1 cellular context compared by ENCODE assay signal in the genomic region with DNA sequence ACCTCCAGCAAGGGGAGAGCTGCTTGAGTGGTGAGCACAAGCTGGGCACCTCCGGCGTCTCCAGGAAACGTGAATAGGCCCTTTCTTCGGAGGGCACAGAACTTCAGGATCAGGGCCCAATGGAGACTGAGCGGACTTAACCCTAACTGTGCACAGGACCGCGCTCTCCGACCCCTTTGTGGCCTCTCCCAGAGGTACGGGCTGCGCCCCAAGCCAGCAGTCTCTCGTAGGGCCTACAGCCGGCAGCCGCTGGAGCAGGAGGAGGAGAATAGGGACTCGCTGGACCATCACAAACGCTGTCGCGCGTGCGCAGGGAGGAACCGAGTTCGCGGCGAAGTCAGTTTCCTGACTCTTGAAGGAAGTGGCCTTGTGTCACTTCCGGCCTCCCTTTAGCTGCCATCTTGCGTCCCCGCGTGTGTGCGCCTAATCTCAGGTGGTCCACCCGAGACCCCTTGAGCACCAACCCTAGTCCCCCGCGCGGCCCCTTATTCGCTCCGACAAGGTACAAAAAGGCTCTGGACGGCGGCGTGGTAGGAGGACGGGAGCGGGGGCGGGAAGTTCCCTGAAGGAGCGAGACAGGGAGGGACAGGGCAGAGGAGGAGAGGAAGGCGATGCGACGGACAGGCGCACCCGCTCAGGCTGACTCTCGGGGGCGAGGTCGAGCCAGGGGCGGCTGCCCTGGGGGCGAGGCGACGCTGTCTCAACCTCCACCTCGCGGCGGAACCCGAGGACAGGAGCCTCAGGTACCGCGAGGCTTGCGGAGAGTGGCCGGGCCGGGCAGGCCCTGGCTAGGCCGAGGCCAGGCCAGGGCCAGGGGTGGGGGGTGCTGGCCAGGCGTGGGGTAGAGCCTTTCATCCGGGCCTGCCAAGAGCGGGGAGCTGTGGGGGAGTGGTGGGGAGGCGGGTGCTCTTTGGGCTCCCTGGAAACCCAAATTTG.
TF ChIP-seq lines count a peak whose summit lies in the region.

Gene BTF3 (plus strand): TSS at position 386 of the 936 bp plus-strand sequence. CDS start 226 bp downstream, at position 612.

TF ChIP-seq in K562, 482 proteins besides CTCF, POLR2A, EP300 and RAD21 (continued from another document and continues in another):
- TF ChIP-seq, protein P1, sequence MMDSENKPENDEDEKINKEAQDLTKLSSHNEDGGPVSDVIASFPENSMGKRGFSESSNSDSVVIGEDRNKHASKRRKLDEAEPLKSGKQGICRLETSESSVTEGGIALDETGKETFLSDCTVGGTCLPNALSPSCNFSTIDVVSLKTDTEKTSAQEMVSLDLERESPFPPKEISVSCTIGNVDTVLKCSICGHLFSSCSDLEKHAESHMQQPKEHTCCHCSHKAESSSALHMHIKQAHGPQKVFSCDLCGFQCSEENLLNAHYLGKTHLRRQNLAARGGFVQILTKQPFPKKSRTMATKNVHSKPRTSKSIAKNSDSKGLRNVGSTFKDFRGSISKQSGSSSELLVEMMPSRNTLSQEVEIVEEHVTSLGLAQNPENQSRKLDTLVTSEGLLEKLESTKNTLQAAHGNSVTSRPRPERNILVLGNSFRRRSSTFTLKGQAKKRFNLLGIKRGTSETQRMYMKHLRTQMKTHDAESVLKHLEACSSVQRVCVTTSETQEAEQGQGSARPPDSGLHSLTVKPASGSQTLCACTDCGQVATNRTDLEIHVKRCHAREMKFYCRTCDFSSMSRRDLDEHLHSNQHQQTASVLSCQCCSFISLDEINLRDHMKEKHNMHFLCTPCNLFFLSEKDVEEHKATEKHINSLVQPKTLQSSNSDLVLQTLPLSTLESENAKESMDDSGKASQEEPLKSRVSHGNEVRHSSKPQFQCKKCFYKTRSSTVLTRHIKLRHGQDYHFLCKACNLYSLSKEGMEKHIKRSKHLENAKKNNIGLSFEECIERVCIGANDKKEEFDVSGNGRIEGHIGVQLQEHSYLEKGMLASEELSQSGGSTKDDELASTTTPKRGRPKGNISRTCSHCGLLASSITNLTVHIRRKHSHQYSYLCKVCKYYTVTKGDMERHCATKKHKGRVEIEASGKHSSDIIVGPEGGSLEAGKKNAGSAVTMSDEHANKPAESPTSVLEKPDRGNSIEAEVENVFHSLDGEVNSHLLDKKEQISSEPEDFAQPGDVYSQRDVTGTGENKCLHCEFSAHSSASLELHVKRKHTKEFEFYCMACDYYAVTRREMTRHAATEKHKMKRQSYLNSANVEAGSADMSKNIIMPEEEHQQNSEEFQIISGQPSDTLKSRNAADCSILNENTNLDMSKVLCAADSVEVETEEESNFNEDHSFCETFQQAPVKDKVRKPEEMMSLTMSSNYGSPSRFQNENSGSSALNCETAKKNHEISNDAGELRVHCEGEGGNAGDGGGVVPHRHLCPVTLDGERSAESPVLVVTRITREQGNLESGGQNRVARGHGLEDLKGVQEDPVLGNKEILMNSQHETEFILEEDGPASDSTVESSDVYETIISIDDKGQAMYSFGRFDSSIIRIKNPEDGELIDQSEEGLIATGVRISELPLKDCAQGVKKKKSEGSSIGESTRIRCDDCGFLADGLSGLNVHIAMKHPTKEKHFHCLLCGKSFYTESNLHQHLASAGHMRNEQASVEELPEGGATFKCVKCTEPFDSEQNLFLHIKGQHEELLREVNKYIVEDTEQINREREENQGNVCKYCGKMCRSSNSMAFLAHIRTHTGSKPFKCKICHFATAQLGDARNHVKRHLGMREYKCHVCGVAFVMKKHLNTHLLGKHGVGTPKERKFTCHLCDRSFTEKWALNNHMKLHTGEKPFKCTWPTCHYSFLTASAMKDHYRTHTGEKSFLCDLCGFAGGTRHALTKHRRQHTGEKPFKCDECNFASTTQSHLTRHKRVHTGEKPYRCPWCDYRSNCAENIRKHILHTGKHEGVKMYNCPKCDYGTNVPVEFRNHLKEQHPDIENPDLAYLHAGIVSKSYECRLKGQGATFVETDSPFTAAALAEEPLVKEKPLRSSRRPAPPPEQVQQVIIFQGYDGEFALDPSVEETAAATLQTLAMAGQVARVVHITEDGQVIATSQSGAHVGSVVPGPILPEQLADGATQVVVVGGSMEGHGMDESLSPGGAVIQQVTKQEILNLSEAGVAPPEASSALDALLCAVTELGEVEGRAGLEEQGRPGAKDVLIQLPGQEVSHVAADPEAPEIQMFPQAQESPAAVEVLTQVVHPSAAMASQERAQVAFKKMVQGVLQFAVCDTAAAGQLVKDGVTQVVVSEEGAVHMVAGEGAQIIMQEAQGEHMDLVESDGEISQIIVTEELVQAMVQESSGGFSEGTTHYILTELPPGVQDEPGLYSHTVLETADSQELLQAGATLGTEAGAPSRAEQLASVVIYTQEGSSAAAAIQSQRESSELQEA (IDR thresholded peaks at IDR 0.05; ENCODE audit: low read depth): no peak
- TF ChIP-seq MYNN (IDR thresholded peaks at IDR 0.05) (no peak), MYNN (CRISPR knock-in tag; IDR thresholded peaks at IDR 0.05) (no peak), MEF2D (tag; conservative IDR thresholded peaks at IDR 0.05; ENCODE audit: low read depth) (no peak), CCNT2 (IDR thresholded peaks at IDR 0.05; ENCODE audit: borderline replicate concordance, extremely low read depth, insufficient read length, low read depth, low read length) (no peak), SMARCA5 (IDR thresholded peaks at IDR 0.05) (no peak), HDGF (IDR thresholded peaks at IDR 0.05) (no peak), CHD1 (IDR thresholded peaks at IDR 0.05; ENCODE audit: low read length) (peak; percentile 66), HEY1 (CRISPR knock-in tag; IDR thresholded peaks at IDR 0.05; ENCODE audit: borderline replicate concordance) (no peak), SAFB2 (IDR thresholded peaks at IDR 0.05; ENCODE audit: borderline replicate concordance, low read depth, low read length, severe bottlenecking) (no peak), CEBPG (CRISPR knock-in tag; IDR thresholded peaks at IDR 0.05) (peak; percentile 48; the same call in 1 of the 2 replicates), CEBPG (tag; conservative IDR thresholded peaks at IDR 0.05 in 1 of 2, IDR thresholded peaks at IDR 0.05 in 1 of 2) (no peak), SNIP1 (IDR thresholded peaks at IDR 0.05; ENCODE audit: low read depth) (no peak), NFE2L1 (tag; IDR thresholded peaks at IDR 0.05; ENCODE audit: borderline replicate concordance, low read depth) (no peak), TAL1 (IDR thresholded peaks at IDR 0.05) (no peak), EGR1 (conservative IDR thresholded peaks at IDR 0.05) (peak; percentile 40), SUPT5H (IDR thresholded peaks at IDR 0.05) (peak; percentile 94), DNMT1 (IDR thresholded peaks at IDR 0.05) (no peak), SAFB (IDR thresholded peaks at IDR 0.05; ENCODE audit: borderline replicate concordance, low read depth, low read length) (peak; percentile 85; the same call in 1 of the 2 replicates), ZNF12 (CRISPR knock-in tag; IDR thresholded peaks at IDR 0.05) (peak; percentile 72; the same call in 1 of the 2 replicates), C11orf30 (IDR thresholded peaks at IDR 0.05; ENCODE audit: low read depth) (peak; percentile 64), OTX1 (CRISPR knock-in tag; IDR thresholded peaks at IDR 0.05) (no peak), ZFPM2 (CRISPR knock-in tag; IDR thresholded peaks at IDR 0.05) (no peak), ERF (CRISPR knock-in tag; IDR thresholded peaks at IDR 0.05) (no peak), POU5F1 (IDR thresholded peaks at IDR 0.05; ENCODE audit: borderline replicate concordance, low read depth, low read length, partially characterized antibody) (no peak), FOSL1 (tag; conservative IDR thresholded peaks at IDR 0.05) (no peak), ZNF124 (CRISPR knock-in tag; IDR thresholded peaks at IDR 0.05) (no peak), NR2C2 (CRISPR knock-in tag; IDR thresholded peaks at IDR 0.05) (peak; percentile 57), NR2C2 (tag; IDR thresholded peaks at IDR 0.05) (peak; percentile 69; the same call in 1 of the 2 replicates), KDM2B (CRISPR knock-in tag; IDR thresholded peaks at IDR 0.05) (no peak), SETDB1 (IDR thresholded peaks at IDR 0.05; ENCODE audit: low read length) (peak; percentile 30)
- TF ChIP-seq, protein P2, sequence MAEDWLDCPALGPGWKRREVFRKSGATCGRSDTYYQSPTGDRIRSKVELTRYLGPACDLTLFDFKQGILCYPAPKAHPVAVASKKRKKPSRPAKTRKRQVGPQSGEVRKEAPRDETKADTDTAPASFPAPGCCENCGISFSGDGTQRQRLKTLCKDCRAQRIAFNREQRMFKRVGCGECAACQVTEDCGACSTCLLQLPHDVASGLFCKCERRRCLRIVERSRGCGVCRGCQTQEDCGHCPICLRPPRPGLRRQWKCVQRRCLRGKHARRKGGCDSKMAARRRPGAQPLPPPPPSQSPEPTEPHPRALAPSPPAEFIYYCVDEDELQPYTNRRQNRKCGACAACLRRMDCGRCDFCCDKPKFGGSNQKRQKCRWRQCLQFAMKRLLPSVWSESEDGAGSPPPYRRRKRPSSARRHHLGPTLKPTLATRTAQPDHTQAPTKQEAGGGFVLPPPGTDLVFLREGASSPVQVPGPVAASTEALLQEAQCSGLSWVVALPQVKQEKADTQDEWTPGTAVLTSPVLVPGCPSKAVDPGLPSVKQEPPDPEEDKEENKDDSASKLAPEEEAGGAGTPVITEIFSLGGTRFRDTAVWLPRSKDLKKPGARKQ (CRISPR knock-in tag; IDR thresholded peaks at IDR 0.05): no peak
- TF ChIP-seq, protein P3, sequence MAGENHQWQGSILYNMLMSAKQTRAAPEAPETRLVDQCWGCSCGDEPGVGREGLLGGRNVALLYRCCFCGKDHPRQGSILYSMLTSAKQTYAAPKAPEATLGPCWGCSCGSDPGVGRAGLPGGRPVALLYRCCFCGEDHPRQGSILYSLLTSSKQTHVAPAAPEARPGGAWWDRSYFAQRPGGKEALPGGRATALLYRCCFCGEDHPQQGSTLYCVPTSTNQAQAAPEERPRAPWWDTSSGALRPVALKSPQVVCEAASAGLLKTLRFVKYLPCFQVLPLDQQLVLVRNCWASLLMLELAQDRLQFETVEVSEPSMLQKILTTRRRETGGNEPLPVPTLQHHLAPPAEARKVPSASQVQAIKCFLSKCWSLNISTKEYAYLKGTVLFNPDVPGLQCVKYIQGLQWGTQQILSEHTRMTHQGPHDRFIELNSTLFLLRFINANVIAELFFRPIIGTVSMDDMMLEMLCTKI (IDR thresholded peaks at IDR 0.05; ENCODE audit: partially characterized antibody): no peak
- TF ChIP-seq, protein P4, sequence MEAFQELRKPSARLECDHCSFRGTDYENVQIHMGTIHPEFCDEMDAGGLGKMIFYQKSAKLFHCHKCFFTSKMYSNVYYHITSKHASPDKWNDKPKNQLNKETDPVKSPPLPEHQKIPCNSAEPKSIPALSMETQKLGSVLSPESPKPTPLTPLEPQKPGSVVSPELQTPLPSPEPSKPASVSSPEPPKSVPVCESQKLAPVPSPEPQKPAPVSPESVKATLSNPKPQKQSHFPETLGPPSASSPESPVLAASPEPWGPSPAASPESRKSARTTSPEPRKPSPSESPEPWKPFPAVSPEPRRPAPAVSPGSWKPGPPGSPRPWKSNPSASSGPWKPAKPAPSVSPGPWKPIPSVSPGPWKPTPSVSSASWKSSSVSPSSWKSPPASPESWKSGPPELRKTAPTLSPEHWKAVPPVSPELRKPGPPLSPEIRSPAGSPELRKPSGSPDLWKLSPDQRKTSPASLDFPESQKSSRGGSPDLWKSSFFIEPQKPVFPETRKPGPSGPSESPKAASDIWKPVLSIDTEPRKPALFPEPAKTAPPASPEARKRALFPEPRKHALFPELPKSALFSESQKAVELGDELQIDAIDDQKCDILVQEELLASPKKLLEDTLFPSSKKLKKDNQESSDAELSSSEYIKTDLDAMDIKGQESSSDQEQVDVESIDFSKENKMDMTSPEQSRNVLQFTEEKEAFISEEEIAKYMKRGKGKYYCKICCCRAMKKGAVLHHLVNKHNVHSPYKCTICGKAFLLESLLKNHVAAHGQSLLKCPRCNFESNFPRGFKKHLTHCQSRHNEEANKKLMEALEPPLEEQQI (IDR thresholded peaks at IDR 0.05): no peak
- TF ChIP-seq, protein P5, sequence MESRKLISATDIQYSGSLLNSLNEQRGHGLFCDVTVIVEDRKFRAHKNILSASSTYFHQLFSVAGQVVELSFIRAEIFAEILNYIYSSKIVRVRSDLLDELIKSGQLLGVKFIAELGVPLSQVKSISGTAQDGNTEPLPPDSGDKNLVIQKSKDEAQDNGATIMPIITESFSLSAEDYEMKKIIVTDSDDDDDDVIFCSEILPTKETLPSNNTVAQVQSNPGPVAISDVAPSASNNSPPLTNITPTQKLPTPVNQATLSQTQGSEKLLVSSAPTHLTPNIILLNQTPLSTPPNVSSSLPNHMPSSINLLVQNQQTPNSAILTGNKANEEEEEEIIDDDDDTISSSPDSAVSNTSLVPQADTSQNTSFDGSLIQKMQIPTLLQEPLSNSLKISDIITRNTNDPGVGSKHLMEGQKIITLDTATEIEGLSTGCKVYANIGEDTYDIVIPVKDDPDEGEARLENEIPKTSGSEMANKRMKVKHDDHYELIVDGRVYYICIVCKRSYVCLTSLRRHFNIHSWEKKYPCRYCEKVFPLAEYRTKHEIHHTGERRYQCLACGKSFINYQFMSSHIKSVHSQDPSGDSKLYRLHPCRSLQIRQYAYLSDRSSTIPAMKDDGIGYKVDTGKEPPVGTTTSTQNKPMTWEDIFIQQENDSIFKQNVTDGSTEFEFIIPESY (CRISPR knock-in tag; IDR thresholded peaks at IDR 0.05): no peak
- TF ChIP-seq, protein P6, sequence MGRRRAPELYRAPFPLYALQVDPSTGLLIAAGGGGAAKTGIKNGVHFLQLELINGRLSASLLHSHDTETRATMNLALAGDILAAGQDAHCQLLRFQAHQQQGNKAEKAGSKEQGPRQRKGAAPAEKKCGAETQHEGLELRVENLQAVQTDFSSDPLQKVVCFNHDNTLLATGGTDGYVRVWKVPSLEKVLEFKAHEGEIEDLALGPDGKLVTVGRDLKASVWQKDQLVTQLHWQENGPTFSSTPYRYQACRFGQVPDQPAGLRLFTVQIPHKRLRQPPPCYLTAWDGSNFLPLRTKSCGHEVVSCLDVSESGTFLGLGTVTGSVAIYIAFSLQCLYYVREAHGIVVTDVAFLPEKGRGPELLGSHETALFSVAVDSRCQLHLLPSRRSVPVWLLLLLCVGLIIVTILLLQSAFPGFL (CRISPR knock-in tag; IDR thresholded peaks at IDR 0.05): no peak
- TF ChIP-seq, protein P7, sequence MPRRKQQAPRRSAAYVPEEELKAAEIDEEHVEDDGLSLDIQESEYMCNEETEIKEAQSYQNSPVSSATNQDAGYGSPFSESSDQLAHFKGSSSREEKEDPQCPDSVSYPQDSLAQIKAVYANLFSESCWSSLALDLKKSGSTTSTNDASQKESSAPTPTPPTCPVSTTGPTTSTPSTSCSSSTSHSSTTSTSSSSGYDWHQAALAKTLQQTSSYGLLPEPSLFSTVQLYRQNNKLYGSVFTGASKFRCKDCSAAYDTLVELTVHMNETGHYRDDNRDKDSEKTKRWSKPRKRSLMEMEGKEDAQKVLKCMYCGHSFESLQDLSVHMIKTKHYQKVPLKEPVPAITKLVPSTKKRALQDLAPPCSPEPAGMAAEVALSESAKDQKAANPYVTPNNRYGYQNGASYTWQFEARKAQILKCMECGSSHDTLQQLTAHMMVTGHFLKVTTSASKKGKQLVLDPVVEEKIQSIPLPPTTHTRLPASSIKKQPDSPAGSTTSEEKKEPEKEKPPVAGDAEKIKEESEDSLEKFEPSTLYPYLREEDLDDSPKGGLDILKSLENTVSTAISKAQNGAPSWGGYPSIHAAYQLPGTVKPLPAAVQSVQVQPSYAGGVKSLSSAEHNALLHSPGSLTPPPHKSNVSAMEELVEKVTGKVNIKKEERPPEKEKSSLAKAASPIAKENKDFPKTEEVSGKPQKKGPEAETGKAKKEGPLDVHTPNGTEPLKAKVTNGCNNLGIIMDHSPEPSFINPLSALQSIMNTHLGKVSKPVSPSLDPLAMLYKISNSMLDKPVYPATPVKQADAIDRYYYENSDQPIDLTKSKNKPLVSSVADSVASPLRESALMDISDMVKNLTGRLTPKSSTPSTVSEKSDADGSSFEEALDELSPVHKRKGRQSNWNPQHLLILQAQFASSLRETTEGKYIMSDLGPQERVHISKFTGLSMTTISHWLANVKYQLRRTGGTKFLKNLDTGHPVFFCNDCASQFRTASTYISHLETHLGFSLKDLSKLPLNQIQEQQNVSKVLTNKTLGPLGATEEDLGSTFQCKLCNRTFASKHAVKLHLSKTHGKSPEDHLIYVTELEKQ (CRISPR knock-in tag; IDR thresholded peaks at IDR 0.05): no peak
